23 cellular contexts compared by ENCODE assay signal in genomic region chr2:208065476-208065875, GRCh38. TPM values are rescaled to one million over a fixed set of nuclear protein-coding genes. Genes with fewer than 3 reads are reported as not detected.
"Had no signal": no experiment of that assay in that cellular context is flagged by ENCODE, and none has a peak within 500 bp of the region (broad histone marks: within the 10 kb centered on the region; RNA-seq: fewer than 3 reads in every experiment).

No MANE protein-coding gene starts in this region.

- H3K27ac ChIP-seq: breast epithelium, KMS-11 had no signal

- H3K36me3 ChIP-seq: breast epithelium had no signal

- H3K27me3 ChIP-seq: breast epithelium had no signal

- FAIRE-seq: RCC 7860 had no signal

- H3K4me3 ChIP-seq: breast epithelium had no signal

- ATAC-seq: activated CD8-positive, alpha-beta memory T cell treated with anti-CD3 and anti-CD28 coated beads, Interleukin-2, amount 10 ng/mL, durations not matched to agents 7 days and 5 days had no signal

- H3K4me1 ChIP-seq: breast epithelium had no signal

- H3K9ac ChIP-seq: KMS-11 had no signal

- DNase-seq: activated B cell treated with CpG ODN at 0.5 μM for 24 hours; activated CD4-positive, alpha-beta T cell treated with anti-CD3 and anti-CD28 coated beads for 1 hour; activated CD4-positive, alpha-beta T cell treated with anti-CD3 and anti-CD28 coated beads, Interleukin-2, amount 10 ng/mL, durations not matched to agents 24 days and 14 days; activated CD4-positive, alpha-beta T cell treated with anti-CD3 and anti-CD28 coated beads, Interleukin-2, amount 50 U/mL, for 48 hours; activated CD8-positive, alpha-beta memory T cell treated with anti-CD3 and anti-CD28 coated beads, Interleukin-2, amount 10 ng/mL, durations not matched to agents 7 days and 5 days; activated effector memory CD4-positive, alpha-beta T cell treated with Interleukin-2 at 50 U/mL for 16 hours; activated naive CD4-positive, alpha-beta T cell; activated T-cell treated with anti-CD3 and anti-CD28 coated beads, Interleukin-2, amount 50 U/mL, for 24 hours; aorta; caudate nucleus; NCI-H1105 treated with DMSO at 0.1 percent for 48 hours; NCI-H1436 treated with DMSO at 0.1 percent for 48 hours; NCI-H187; NCI-H2081; NCI-H510A treated with DMSO at 0.1 percent for 48 hours; PC-3; SHP77 treated with DMSO at 0.1 percent for 48 hours; T-helper 1 cell had no signal

- H3K4me2 ChIP-seq: KMS-11 had no signal

- H3K9me3 ChIP-seq: breast epithelium had no signal

RNA-seq across cellular contexts. Expression of gene CRYGD, which starts 58.8 kb away (rescaled TPM):
- total RNA-seq: activated B cell treated with CpG ODN at 0.5 μM for 24 hours; activated CD4-positive, alpha-beta T cell treated with anti-CD3 and anti-CD28 coated beads, Interleukin-2, amount 10 ng/mL, durations not matched to agents 24 days and 14 days; activated CD8-positive, alpha-beta memory T cell treated with anti-CD3 and anti-CD28 coated beads, Interleukin-2, amount 10 ng/mL, durations not matched to agents 7 days and 5 days; activated T-helper 1 cell treated with anti-CD3 and anti-CD28 coated beads, Interleukin-12 subunit alpha, Interleukin-12 subunit beta, Interleukin-2, Interleukin-4 antibody, amounts not matched to agents 30 ng/mL and 10 ng/mL and 1 ng/mL, durations not matched to agents 14 hours and 24 hours and 36 hours; aorta; breast epithelium; PC-3; T-helper 2 cell treated with Interferon-gamma antibody and Interleukin-4, amounts not matched to agents 100 ng/mL and 5 ng/mL, for 36 hours had no signal
- polyA plus RNA-seq: aorta had no signal
